In the genomic region with DNA sequence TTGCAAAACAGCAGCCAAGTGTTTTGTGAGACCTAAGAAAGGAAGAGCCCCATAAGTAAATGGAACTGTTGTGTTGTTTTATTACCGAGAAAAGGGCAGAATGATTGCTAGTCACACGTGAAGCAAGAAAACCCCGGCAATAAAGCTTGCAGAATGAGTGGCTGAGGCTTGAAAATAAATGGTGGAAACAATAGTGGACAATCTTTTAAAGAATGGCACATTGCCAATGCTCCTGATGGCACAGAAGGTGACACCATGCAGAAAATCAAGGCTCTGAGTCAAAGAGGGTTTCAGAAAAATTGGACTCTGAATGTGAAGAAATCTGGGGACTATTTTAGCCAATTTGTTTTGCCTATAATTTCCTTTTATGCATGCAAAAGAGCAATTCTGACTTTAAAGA, we compare ENCODE assay signal across 28 cellular contexts. TPM values are rescaled to one million over a fixed set of nuclear protein-coding genes. Genes with fewer than 3 reads are reported as not detected.
DNase-seq lines count a peak whose midpoint lies in the region; ATAC-seq and TF ChIP-seq lines count a peak whose summit lies in the region.
"Had no signal": no experiment of that assay in that cellular context is flagged by ENCODE, and none has a peak within 500 bp of the region (broad histone marks: within the 10 kb centered on the region; RNA-seq: fewer than 3 reads in every experiment).

No MANE protein-coding gene starts in this region.

- no peak overlapping the region for H2AFZ ChIP-seq in Karpas-422 (ENCODE audit: low read length)
- H2AFZ ChIP-seq in smooth muscle cell (ENCODE audit: low read depth): peak overlapping the region; percentile 96

- no peaks in the 10 kb centered on the region for H3K36me3 Mint-ChIP-seq in activated CD8-positive, alpha-beta T cell treated with anti-CD3 and anti-CD28 coated beads for 36 hours (ENCODE audit: low read depth)
- H3K36me3 Mint-ChIP-seq in activated CD8-positive, alpha-beta T cell treated with anti-CD3 and anti-CD28 coated beads, Interleukin-2, amount 10 ng/mL, durations not matched to agents 7 days and 5 days (ENCODE audit: low read depth): no peaks in the 10 kb centered on the region
- H3K36me3 Mint-ChIP-seq in activated T-helper 17 cell treated with anti-CD3 and anti-CD28 coated beads, Interleukin-2, amount 50 U/mL, for 72 hours (ENCODE audit: low read depth): no peaks in the 10 kb centered on the region
- H3K36me3 Mint-ChIP-seq in activated T-cell treated with anti-CD3 and anti-CD28 coated beads, Interleukin-2, amount 50 U/mL, for 4 hours (ENCODE audit: insufficient read depth): no peaks in the 10 kb centered on the region
- H3K36me3 Mint-ChIP-seq: mesothelial cell of epicardium had no signal

- H3K4me2 ChIP-seq in Karpas-422 (ENCODE audit: low read depth, low read length, poor library complexity, severe bottlenecking) (peak overlapping the region; percentile 81), smooth muscle cell (no peak overlapping the region)

- no peak for TF ChIP-seq EP300 in tibial nerve (IDR thresholded peaks at IDR 0.05)

- H3K27ac Mint-ChIP-seq in activated CD8-positive, alpha-beta T cell treated with anti-CD3 and anti-CD28 coated beads for 36 hours: peak overlapping the region; percentile 91
- H3K27ac Mint-ChIP-seq in activated CD8-positive, alpha-beta T cell treated with anti-CD3 and anti-CD28 coated beads, Interleukin-2, amount 10 ng/mL, durations not matched to agents 7 days and 5 days: no peak overlapping the region
- peak overlapping the region; percentile 86 for H3K27ac Mint-ChIP-seq in activated T-helper 17 cell treated with anti-CD3 and anti-CD28 coated beads, Interleukin-2, amount 50 U/mL, for 72 hours
- H3K27ac Mint-ChIP-seq: mesothelial cell of epicardium had no signal

- H3K27me3 Mint-ChIP-seq in activated CD8-positive, alpha-beta T cell treated with anti-CD3 and anti-CD28 coated beads for 36 hours: no peaks in the 10 kb centered on the region
- H3K27me3 Mint-ChIP-seq in activated CD8-positive, alpha-beta T cell treated with anti-CD3 and anti-CD28 coated beads, Interleukin-2, amount 10 ng/mL, durations not matched to agents 7 days and 5 days (ENCODE audit: low read depth): no peaks in the 10 kb centered on the region
- no peaks in the 10 kb centered on the region for H3K27me3 Mint-ChIP-seq in activated T-helper 17 cell treated with anti-CD3 and anti-CD28 coated beads, Interleukin-2, amount 50 U/mL, for 72 hours
- H3K27me3 Mint-ChIP-seq in activated T-cell treated with anti-CD3 and anti-CD28 coated beads, Interleukin-2, amount 50 U/mL, for 4 hours (ENCODE audit: low read depth): peaks cover 2% of the 10 kb centered on the region
- H3K27me3 Mint-ChIP-seq: activated T-cell treated with anti-CD3 and anti-CD28 coated beads, Interleukin-2, amount 50 U/mL, for 24 hours had no signal

- no peaks in the 10 kb centered on the region for H3K9me3 ChIP-seq in Karpas-422 (ENCODE audit: low read length)
- H3K9me3 ChIP-seq in smooth muscle cell (replicated peaks; ENCODE audit: low read depth): no peaks in the 10 kb centered on the region
- H3K9me3 ChIP-seq in tibial nerve: no peaks in the 10 kb centered on the region

- POLR2A ChIA-PET in activated CD8-positive, alpha-beta T cell treated with anti-CD3 and anti-CD28 coated beads for 36 hours (lab: Charles Lee): interaction anchor here (1.0 kb wide), 1 partner anchor 9 kb away, joined by 3 read pairs; no protein-coding TSS in a partner anchor
- POLR2A ChIA-PET in activated CD8-positive, alpha-beta T cell treated with anti-CD3 and anti-CD28 coated beads, Interleukin-2, amount 10 ng/mL, durations not matched to agents 7 days and 5 days (lab: Charles Lee): interaction anchor here (1.6 kb wide), 1 partner anchor 205 kb away, joined by 5 read pairs; a partner anchor contains a TSS

- H3K4me3 ChIP-seq in Karpas-422 (ENCODE audit: low read length) (0 out of 2 replicates have a peak overlapping the region, but pooled peaks have one; percentile 13), smooth muscle cell (no peak overlapping the region), tibial nerve (no peak overlapping the region)

- H3K9me3 Mint-ChIP-seq in activated CD8-positive, alpha-beta T cell treated with anti-CD3 and anti-CD28 coated beads for 36 hours: no peaks in the 10 kb centered on the region
- no peaks in the 10 kb centered on the region for H3K9me3 Mint-ChIP-seq in activated CD8-positive, alpha-beta T cell treated with anti-CD3 and anti-CD28 coated beads, Interleukin-2, amount 10 ng/mL, durations not matched to agents 7 days and 5 days (ENCODE audit: insufficient read depth)
- no peaks in the 10 kb centered on the region for H3K9me3 Mint-ChIP-seq in activated T-helper 17 cell treated with anti-CD3 and anti-CD28 coated beads, Interleukin-2, amount 50 U/mL, for 72 hours
- H3K9me3 Mint-ChIP-seq in activated T-cell treated with anti-CD3 and anti-CD28 coated beads, Interleukin-2, amount 50 U/mL, for 4 hours: no peaks in the 10 kb centered on the region
- H3K9me3 Mint-ChIP-seq: activated T-cell treated with anti-CD3 and anti-CD28 coated beads, Interleukin-2, amount 50 U/mL, for 24 hours; mesothelial cell of epicardium; naive thymus-derived CD4-positive, alpha-beta T cell; T-helper 2 cell treated with Interferon-gamma antibody and Interleukin-4, amounts not matched to agents 5 μg/mL and 100 μg/mL, for 36 hours had no signal

- H3K36me3 ChIP-seq in Karpas-422 (ENCODE audit: insufficient read depth, low read length) (no peaks in the 10 kb centered on the region), smooth muscle cell (ENCODE audit: low read depth) (no peaks in the 10 kb centered on the region), tibial nerve (no peaks in the 10 kb centered on the region)

- WGBS in smooth muscle cell (ENCODE audit: low lambda C conversion rate): 78% methylated on average over 3 of the region's 3 CpGs
- 58 to 68% methylated on average over 3 of the region's 3 CpGs for WGBS in tibial nerve, 2 donors

- no peak for TF ChIP-seq POLR2A in tibial nerve (IDR thresholded peaks at IDR 0.05)

- no peaks in the 10 kb centered on the region for H3K9me2 ChIP-seq in Karpas-422 (replicated peaks; ENCODE audit: insufficient read depth, low read length)

- H3F3A ChIP-seq in smooth muscle cell (ENCODE audit: low read depth): no peaks in the 10 kb centered on the region

- CTCF ChIA-PET in activated CD8-positive, alpha-beta T cell treated with anti-CD3 and anti-CD28 coated beads for 36 hours (lab: Charles Lee): interaction anchor here (0.8 to 6.3 kb wide), 41 partner anchors 8 to 395 kb away, joined by 3 to 128 read pairs (median 7); a partner anchor contains a TSS
- CTCF ChIA-PET in activated CD8-positive, alpha-beta T cell treated with anti-CD3 and anti-CD28 coated beads, Interleukin-2, amount 10 ng/mL, durations not matched to agents 7 days and 5 days (lab: Charles Lee): interaction anchor here (0.6 to 4.6 kb wide), 47 partner anchors 8 to 643 kb away, joined by 3 to 103 read pairs (median 7); a partner anchor contains a TSS

- H3K9ac ChIP-seq in Karpas-422 (ENCODE audit: low read length) (peak overlapping the region; percentile 87), smooth muscle cell (ENCODE audit: low read depth) (no peak overlapping the region)

- H3K4me1 ChIP-seq in Karpas-422 (ENCODE audit: low read length) (peaks cover 100% of the 10 kb centered on the region), smooth muscle cell (ENCODE audit: low read depth) (peaks cover 4% of the 10 kb centered on the region), tibial nerve (peaks cover 0 to 11% (median 3%) of the 10 kb centered on the region in 4 donors)

- no peaks in the 10 kb centered on the region for H3K79me2 ChIP-seq in Karpas-422 (ENCODE audit: low read length)
- H3K79me2 ChIP-seq in smooth muscle cell (ENCODE audit: low read depth): no peaks in the 10 kb centered on the region

- H3K4me1 Mint-ChIP-seq in activated CD8-positive, alpha-beta T cell treated with anti-CD3 and anti-CD28 coated beads for 36 hours (ENCODE audit: low read depth): peaks cover 25% of the 10 kb centered on the region
- peaks cover 24% of the 10 kb centered on the region for H3K4me1 Mint-ChIP-seq in activated CD8-positive, alpha-beta T cell treated with anti-CD3 and anti-CD28 coated beads, Interleukin-2, amount 10 ng/mL, durations not matched to agents 7 days and 5 days (ENCODE audit: low read depth)
- peaks cover 26% of the 10 kb centered on the region for H3K4me1 Mint-ChIP-seq in activated T-helper 17 cell treated with anti-CD3 and anti-CD28 coated beads, Interleukin-2, amount 50 U/mL, for 72 hours
- peaks cover 37% of the 10 kb centered on the region for H3K4me1 Mint-ChIP-seq in activated T-cell treated with anti-CD3 and anti-CD28 coated beads, Interleukin-2, amount 50 U/mL, for 4 hours (ENCODE audit: low read depth)

- no peak for TF ChIP-seq CTCF in activated CD8-positive, alpha-beta T cell treated with anti-CD3 and anti-CD28 coated beads for 36 hours (IDR thresholded peaks at IDR 0.05)
- TF ChIP-seq CTCF in smooth muscle cell (IDR thresholded peaks at IDR 0.05; ENCODE audit: borderline replicate concordance, insufficient read depth, poor library complexity, severe bottlenecking) (no peak), tibial nerve (IDR thresholded peaks at IDR 0.05) (no peak)

- peak overlapping the region; percentile 99 for H3K27ac ChIP-seq in Karpas-422 (ENCODE audit: low read length)
- no peak overlapping the region for H3K27ac ChIP-seq in smooth muscle cell (ENCODE audit: low read depth)
- no peak overlapping the region for H3K27ac ChIP-seq in tibial nerve
- H3K27ac ChIP-seq: epithelial cell of prostate had no signal

- no peak overlapping the region for H3K4me3 Mint-ChIP-seq in activated CD8-positive, alpha-beta T cell treated with anti-CD3 and anti-CD28 coated beads for 36 hours
- H3K4me3 Mint-ChIP-seq in activated CD8-positive, alpha-beta T cell treated with anti-CD3 and anti-CD28 coated beads, Interleukin-2, amount 10 ng/mL, durations not matched to agents 7 days and 5 days: no peak overlapping the region
- peak overlapping the region; percentile 83 for H3K4me3 Mint-ChIP-seq in activated T-helper 17 cell treated with anti-CD3 and anti-CD28 coated beads, Interleukin-2, amount 50 U/mL, for 72 hours
- H3K4me3 Mint-ChIP-seq in activated T-cell treated with anti-CD3 and anti-CD28 coated beads, Interleukin-2, amount 50 U/mL, for 4 hours: no peak overlapping the region
- H3K4me3 Mint-ChIP-seq: activated T-cell treated with anti-CD3 and anti-CD28 coated beads, Interleukin-2, amount 50 U/mL, for 24 hours had no signal

- H3K27me3 ChIP-seq in Karpas-422 (ENCODE audit: low read length) (no peaks in the 10 kb centered on the region), smooth muscle cell (ENCODE audit: low read depth) (no peaks in the 10 kb centered on the region), tibial nerve (peaks cover 0 to 3% of the 10 kb centered on the region in 2 donors)

- intact Hi-C loops in activated CD8-positive, alpha-beta T cell treated with anti-CD3 and anti-CD28 coated beads for 36 hours (cut with micrococcal nuclease): no loop called here

- no peak for DNase-seq in activated CD8-positive, alpha-beta T cell treated with anti-CD3 and anti-CD28 coated beads for 36 hours
- no peak for DNase-seq in activated CD8-positive, alpha-beta T cell treated with anti-CD3 and anti-CD28 coated beads, Interleukin-2, amount 10 ng/mL, durations not matched to agents 7 days and 5 days
- DNase-seq in Karpas-422: peak; percentile 55
- DNase-seq in smooth muscle cell (lab: John Stamatoyannopoulos, UW; ENCODE audit: unreplicated experiment): no peak
- DNase-seq in tibial nerve (ENCODE audit: low spot score in 2 of 2): no peak
- no peak for DNase-seq in stimulated activated naive CD4-positive, alpha-beta T cell (lab: John Stamatoyannopoulos, UW)
- DNase-seq in activated T-cell treated with anti-CD3 and anti-CD28 coated beads, Interleukin-2, amount 50 U/mL, for 4 hours: no peak
- DNase-seq: activated CD4-positive, alpha-beta T cell treated with anti-CD3 and anti-CD28 coated beads for 48 hours; activated naive CD4-positive, alpha-beta T cell treated with Interleukin-2 at 50 U/mL for 16 hours; activated T-cell treated with anti-CD3 and anti-CD28 coated beads, Interleukin-2, amount 50 U/mL, for 24 hours; amygdala; DMS53; effector CD8-positive, alpha-beta T cell; GF-D8; glutamatergic neuron; HCEC 1CT; KG1; occipital lobe; stimulated activated CD8-positive, alpha-beta memory T cell treated with anti-CD3 and anti-CD28 coated beads, Interleukin-4, amount 100 ng/mL, for 48 hours had no signal

- H4K20me1 ChIP-seq in Karpas-422 (ENCODE audit: insufficient read depth, low read depth, low read length) (no peaks in the 10 kb centered on the region), smooth muscle cell (ENCODE audit: low read depth) (no peaks in the 10 kb centered on the region)

- ATAC-seq in activated CD8-positive, alpha-beta T cell treated with anti-CD3 and anti-CD28 coated beads for 36 hours: no peak
- no peak for ATAC-seq in activated CD8-positive, alpha-beta T cell treated with anti-CD3 and anti-CD28 coated beads, Interleukin-2, amount 10 ng/mL, durations not matched to agents 7 days and 5 days
- no peak for ATAC-seq in activated T-helper 17 cell treated with anti-CD3 and anti-CD28 coated beads, Interleukin-2, amount 50 U/mL, for 72 hours (replicated peaks)
- no peak for ATAC-seq in activated T-cell treated with anti-CD3 and anti-CD28 coated beads, Interleukin-2, amount 50 U/mL, for 4 hours
- ATAC-seq: naive thymus-derived CD4-positive, alpha-beta T cell had no signal

RNA-seq across cellular contexts. Expression of a gene that starts 4.0 kb away (rescaled TPM):
- not detected for total RNA-seq in activated CD8-positive, alpha-beta T cell treated with anti-CD3 and anti-CD28 coated beads for 36 hours
- not detected for total RNA-seq in activated CD8-positive, alpha-beta T cell treated with anti-CD3 and anti-CD28 coated beads, Interleukin-2, amount 10 ng/mL, durations not matched to agents 7 days and 5 days
- total RNA-seq in Karpas-422 (2014; rRNA removed; shearing (Covaris generic); ENCODE audit: low replicate concordance): 0.07 and 0.63 TPM in 2 replicates
- not detected for total RNA-seq in activated T-helper 17 cell treated with anti-CD3 and anti-CD28 coated beads, Interleukin-2, amount 50 U/mL, for 72 hours
- total RNA-seq in smooth muscle cell (0.13 and 0.22 TPM in 2 replicates), tibial nerve (not detected)
- 0.14 and 0.99 TPM in 2 replicates for polyA plus RNA-seq in smooth muscle cell
- total RNA-seq in activated T-cell treated with anti-CD3 and anti-CD28 coated beads, Interleukin-2, amount 50 U/mL, for 4 hours: not detected
- total RNA-seq: mesothelial cell of epicardium; naive thymus-derived CD4-positive, alpha-beta T cell; occipital lobe; skeletal muscle tissue had no signal
- polyA plus RNA-seq: BJ; keratinocyte; naive thymus-derived CD4-positive, alpha-beta T cell had no signal

RNA-seq across cellular contexts. Expression of a gene that starts 15.2 kb away (rescaled TPM):
- not detected for total RNA-seq in activated CD8-positive, alpha-beta T cell treated with anti-CD3 and anti-CD28 coated beads for 36 hours
- total RNA-seq in activated CD8-positive, alpha-beta T cell treated with anti-CD3 and anti-CD28 coated beads, Interleukin-2, amount 10 ng/mL, durations not matched to agents 7 days and 5 days: not detected
- 0.97 and 4.5 TPM in 2 replicates for total RNA-seq in Karpas-422 (2014; rRNA removed; shearing (Covaris generic); ENCODE audit: low replicate concordance)
- total RNA-seq in activated T-helper 17 cell treated with anti-CD3 and anti-CD28 coated beads, Interleukin-2, amount 50 U/mL, for 72 hours: not detected
- not detected in 2 replicates for total RNA-seq in smooth muscle cell
- 1.5 TPM in 1 of 2 replicates, not detected in the other for polyA plus RNA-seq in smooth muscle cell
- total RNA-seq in tibial nerve: under 1 TPM in 1 of 4 donors, not detected in 3; 0.21 TPM
- total RNA-seq in activated T-cell treated with anti-CD3 and anti-CD28 coated beads, Interleukin-2, amount 50 U/mL, for 4 hours: not detected
- total RNA-seq: naive thymus-derived CD4-positive, alpha-beta T cell; renal cortical epithelial cell had no signal
- polyA plus RNA-seq: BJ; keratinocyte; naive thymus-derived CD4-positive, alpha-beta T cell had no signal

RNA-seq across cellular contexts. Expression of a gene that starts 26.2 kb away (rescaled TPM):
- not detected for total RNA-seq in activated CD8-positive, alpha-beta T cell treated with anti-CD3 and anti-CD28 coated beads for 36 hours
- not detected for total RNA-seq in activated CD8-positive, alpha-beta T cell treated with anti-CD3 and anti-CD28 coated beads, Interleukin-2, amount 10 ng/mL, durations not matched to agents 7 days and 5 days
- total RNA-seq in Karpas-422 (2014; rRNA removed; shearing (Covaris generic); ENCODE audit: low replicate concordance): 0.04 and 0.79 TPM in 2 replicates
- not detected for total RNA-seq in activated T-helper 17 cell treated with anti-CD3 and anti-CD28 coated beads, Interleukin-2, amount 50 U/mL, for 72 hours
- total RNA-seq in smooth muscle cell: not detected in 2 replicates
- polyA plus RNA-seq in smooth muscle cell: not detected in 2 replicates
- total RNA-seq in tibial nerve: under 1 TPM in 2 of 4 donors, not detected in 2; 0.39 to 0.63 TPM
- total RNA-seq in activated T-cell treated with anti-CD3 and anti-CD28 coated beads, Interleukin-2, amount 50 U/mL, for 4 hours: not detected
- total RNA-seq: naive thymus-derived CD4-positive, alpha-beta T cell; renal cortical epithelial cell had no signal
- polyA plus RNA-seq: BJ; naive thymus-derived CD4-positive, alpha-beta T cell had no signal

RNA-seq across cellular contexts. Expression of a gene that starts 42.8 kb away (rescaled TPM):
- under 1 TPM; 0.22 to 0.56 TPM for total RNA-seq in activated CD8-positive, alpha-beta T cell treated with anti-CD3 and anti-CD28 coated beads for 36 hours
- total RNA-seq in activated CD8-positive, alpha-beta T cell treated with anti-CD3 and anti-CD28 coated beads, Interleukin-2, amount 10 ng/mL, durations not matched to agents 7 days and 5 days: under 1 TPM; 0.23 to 0.55 TPM
- total RNA-seq in Karpas-422 (2014; rRNA removed; shearing (Covaris generic); ENCODE audit: low replicate concordance): 27.4 and 49.8 TPM in 2 replicates
- 1 to 10 TPM in 1 of 2 donors, under 1 TPM in 1; 0.73 to 1.6 TPM for total RNA-seq in activated T-helper 17 cell treated with anti-CD3 and anti-CD28 coated beads, Interleukin-2, amount 50 U/mL, for 72 hours
- total RNA-seq in smooth muscle cell: 0.04 and 0.67 TPM in 2 replicates
- polyA plus RNA-seq in smooth muscle cell: 1.2 and 1.6 TPM in 2 replicates
- 10 to 100 TPM in 3 of 4 donors, 1 to 10 TPM in 1; 6.9 to 68.6 (median 36.9) TPM for total RNA-seq in tibial nerve
- under 1 TPM in 2 of 3 donors, not detected in 1; 0.16 to 0.54 TPM for total RNA-seq in activated T-cell treated with anti-CD3 and anti-CD28 coated beads, Interleukin-2, amount 50 U/mL, for 4 hours
- total RNA-seq: renal cortical epithelial cell had no signal
- polyA plus RNA-seq: keratinocyte; naive thymus-derived CD4-positive, alpha-beta T cell had no signal
